Comparison of ENCODE assay signal across 8 cellular contexts in genomic region chr6:132279592-132280139, GRCh38.
DNase-seq lines count a peak whose midpoint lies in the region; ATAC-seq and TF ChIP-seq lines count a peak whose summit lies in the region.

No MANE protein-coding gene starts in this region.

- intact Hi-C loops in naive thymus-derived CD4-positive, alpha-beta T cell (cut with micrococcal nuclease), result loop anchor here (1.0 to 10.0 kb wide), 4 partner anchors 19 to 1818 kb away; no protein-coding TSS in a partner anchor

- H3K79me2 ChIP-seq in fibroblast of lung (ENCODE audit: control insufficient read depth, insufficient read depth, low read length), result no peaks in the 10 kb centered on the region

- H3K27ac ChIP-seq in HUES64 (ENCODE audit: low read depth, low read length) (no peak overlapping the region), fibroblast of lung (ENCODE audit: insufficient read depth, low read length) (no peak overlapping the region)
- H3K27ac ChIP-seq in naive thymus-derived CD4-positive, alpha-beta T cell (ENCODE audit: low read depth, low read length), result no peak overlapping the region

- H3K9ac ChIP-seq in HUES64 (ENCODE audit: low read depth, low read length) (0 out of 2 replicates have a peak overlapping the region, but pooled peaks have one; percentile 34), fibroblast of lung (ENCODE audit: insufficient read depth, low read length) (no peak overlapping the region)

- peak overlapping the region; percentile 99 for H2AFZ ChIP-seq in fibroblast of lung (ENCODE audit: low read length)

- no peaks in the 10 kb centered on the region for H3K36me3 Mint-ChIP-seq in naive thymus-derived CD4-positive, alpha-beta T cell
- H3K36me3 Mint-ChIP-seq in stimulated activated effector memory CD8-positive, alpha-beta T cell treated with anti-CD3 and anti-CD28 coated beads, Interleukin-12 subunit alpha, Interleukin-12 subunit beta, amount 100 ng/mL, for 72 hours, result no peaks in the 10 kb centered on the region

- ATAC-seq in GM21526 (IDR thresholded peaks at IDR 0.05; ENCODE audit: low FRiP score, unreplicated experiment), result peak; percentile 89
- peak; percentile 89 for ATAC-seq in naive thymus-derived CD4-positive, alpha-beta T cell
- ATAC-seq in stimulated activated effector memory CD8-positive, alpha-beta T cell treated with anti-CD3 and anti-CD28 coated beads, Interleukin-12 subunit alpha, Interleukin-12 subunit beta, amount 100 ng/mL, for 72 hours, result peak; percentile 85

- peaks cover 19 to 38% (median 27%) of the 10 kb centered on the region in 5 donors for H3K27me3 Mint-ChIP-seq in naive thymus-derived CD4-positive, alpha-beta T cell

- H3K27ac Mint-ChIP-seq in naive thymus-derived CD4-positive, alpha-beta T cell, result no peak overlapping the region
- H3K27ac Mint-ChIP-seq in stimulated activated effector memory CD8-positive, alpha-beta T cell treated with anti-CD3 and anti-CD28 coated beads, Interleukin-12 subunit alpha, Interleukin-12 subunit beta, amount 100 ng/mL, for 72 hours, result no peak overlapping the region

- POLR2A ChIA-PET in naive thymus-derived CD4-positive, alpha-beta T cell (lab: Charles Lee), result no interaction called here

- peaks cover 0 to 4% (median 0%) of the 10 kb centered on the region in 11 donors for H3K9me3 Mint-ChIP-seq in naive thymus-derived CD4-positive, alpha-beta T cell
- H3K9me3 Mint-ChIP-seq in stimulated activated effector memory CD8-positive, alpha-beta T cell treated with anti-CD3 and anti-CD28 coated beads, Interleukin-12 subunit alpha, Interleukin-12 subunit beta, amount 100 ng/mL, for 72 hours, result no peaks in the 10 kb centered on the region

- CTCF ChIA-PET in naive thymus-derived CD4-positive, alpha-beta T cell (lab: Charles Lee), result interaction anchor here (0.5 to 4.5 kb wide), 26 partner anchors 9 to 519 kb away, joined by 3 to 72 read pairs (median 5); partner anchors contain the start of gene SLC18B1

- H3K4me3 ChIP-seq in HUES64 (ENCODE audit: low read length) (peak overlapping the region; percentile 65), fibroblast of lung (replicated peaks in 1 of 4; ENCODE audit: control extremely low read depth in 1 of 4, insufficient read depth in 1 of 4, low read depth in 3 of 4, low read length in 4 of 4) (peak overlapping the region; percentile 52 to 91 (median 52))
- H3K4me3 ChIP-seq in naive thymus-derived CD4-positive, alpha-beta T cell (ENCODE audit: low read length), result peak overlapping the region; percentile 63

- no peaks in the 10 kb centered on the region for H3K4me1 ChIP-seq in HUES64 (ENCODE audit: insufficient read depth, low read length)
- no peaks in the 10 kb centered on the region for H3K4me1 ChIP-seq in fibroblast of lung (ENCODE audit: control insufficient read depth, extremely low read depth, insufficient read depth, low read length)
- H3K4me1 ChIP-seq in naive thymus-derived CD4-positive, alpha-beta T cell (ENCODE audit: control insufficient read depth in 2 of 2, insufficient read depth in 2 of 2, low read length in 2 of 2), result no peaks in the 10 kb centered on the region

- no peaks in the 10 kb centered on the region for H3K4me1 Mint-ChIP-seq in naive thymus-derived CD4-positive, alpha-beta T cell
- no peaks in the 10 kb centered on the region for H3K4me1 Mint-ChIP-seq in stimulated activated effector memory CD8-positive, alpha-beta T cell treated with anti-CD3 and anti-CD28 coated beads, Interleukin-12 subunit alpha, Interleukin-12 subunit beta, amount 100 ng/mL, for 72 hours

- H3K27me3 ChIP-seq in HUES64 (ENCODE audit: insufficient read depth, low read length) (no peaks in the 10 kb centered on the region), fibroblast of lung (ENCODE audit: control insufficient read depth, insufficient read depth, low read length) (no peaks in the 10 kb centered on the region)
- H3K27me3 ChIP-seq in naive thymus-derived CD4-positive, alpha-beta T cell (ENCODE audit: control insufficient read depth in 2 of 2, insufficient read depth in 2 of 2, low read length in 2 of 2), result no peaks in the 10 kb centered on the region

- H3K9me3 ChIP-seq in HUES64 (ENCODE audit: insufficient read depth, low read depth, low read length) (no peaks in the 10 kb centered on the region), fibroblast of lung (ENCODE audit: control insufficient read depth, insufficient read depth, low read depth, low read length) (no peaks in the 10 kb centered on the region)
- H3K9me3 ChIP-seq in naive thymus-derived CD4-positive, alpha-beta T cell (ENCODE audit: control insufficient read depth in 2 of 3, low read length in 3 of 3), result no peaks in the 10 kb centered on the region

- peak; percentile 73 to 89 for TF ChIP-seq CTCF in fibroblast of lung (conservative IDR thresholded peaks at IDR 0.05 in 1 of 2, IDR thresholded peaks at IDR 0.05 in 1 of 2; ENCODE audit: low read depth in 1 of 2, low read length in 2 of 2)

- H3K4me3 Mint-ChIP-seq in naive thymus-derived CD4-positive, alpha-beta T cell, result peak overlapping the region in 9 of 10 donors; percentile 56 to 89 (median 84)
- H3K4me3 Mint-ChIP-seq in stimulated activated effector memory CD8-positive, alpha-beta T cell treated with anti-CD3 and anti-CD28 coated beads, Interleukin-12 subunit alpha, Interleukin-12 subunit beta, amount 100 ng/mL, for 72 hours, result peak overlapping the region; percentile 53

- peak overlapping the region; percentile 98 for H3K4me2 ChIP-seq in fibroblast of lung (ENCODE audit: extremely low read depth, insufficient read depth, low read length)

- DNase-seq in DMS153 (lab: John Stamatoyannopoulos, UW), result peak; percentile 69
- DNase-seq in OCI-M2 (lab: John Stamatoyannopoulos, UW; ENCODE audit: unreplicated experiment), result peak; percentile 62
- DNase-seq in activated T-cell treated with anti-CD3 and anti-CD28 coated beads, Interleukin-2, amount 50 U/mL, for 48 hours, result peak; percentile 72 to 81
- DNase-seq in fibroblast of lung (ENCODE audit: low read depth in 2 of 2), result peak; percentile 58 to 84
- peak; percentile 43 to 79 (median 71) for DNase-seq in naive thymus-derived CD4-positive, alpha-beta T cell
- DNase-seq in stimulated activated effector memory CD8-positive, alpha-beta T cell treated with anti-CD3 and anti-CD28 coated beads, Interleukin-12 subunit alpha, Interleukin-12 subunit beta, amount 100 ng/mL, for 72 hours (ENCODE audit: low spot score in 2 of 2), result peak; percentile 64 to 79

- H3K36me3 ChIP-seq in HUES64 (ENCODE audit: insufficient read depth, low read length) (no peaks in the 10 kb centered on the region), fibroblast of lung (ENCODE audit: control insufficient read depth, insufficient read depth, low read length) (no peaks in the 10 kb centered on the region)
- no peaks in the 10 kb centered on the region for H3K36me3 ChIP-seq in naive thymus-derived CD4-positive, alpha-beta T cell (ENCODE audit: control insufficient read depth in 2 of 3, insufficient read depth in 3 of 3, low read length in 3 of 3)

- H4K20me1 ChIP-seq in fibroblast of lung (ENCODE audit: control insufficient read depth, extremely low read depth, insufficient read depth, low read length), result no peaks in the 10 kb centered on the region

- WGBS in HUES64, result under 1% methylated on average over 11 of the region's 12 CpGs
